In the genomic region with DNA sequence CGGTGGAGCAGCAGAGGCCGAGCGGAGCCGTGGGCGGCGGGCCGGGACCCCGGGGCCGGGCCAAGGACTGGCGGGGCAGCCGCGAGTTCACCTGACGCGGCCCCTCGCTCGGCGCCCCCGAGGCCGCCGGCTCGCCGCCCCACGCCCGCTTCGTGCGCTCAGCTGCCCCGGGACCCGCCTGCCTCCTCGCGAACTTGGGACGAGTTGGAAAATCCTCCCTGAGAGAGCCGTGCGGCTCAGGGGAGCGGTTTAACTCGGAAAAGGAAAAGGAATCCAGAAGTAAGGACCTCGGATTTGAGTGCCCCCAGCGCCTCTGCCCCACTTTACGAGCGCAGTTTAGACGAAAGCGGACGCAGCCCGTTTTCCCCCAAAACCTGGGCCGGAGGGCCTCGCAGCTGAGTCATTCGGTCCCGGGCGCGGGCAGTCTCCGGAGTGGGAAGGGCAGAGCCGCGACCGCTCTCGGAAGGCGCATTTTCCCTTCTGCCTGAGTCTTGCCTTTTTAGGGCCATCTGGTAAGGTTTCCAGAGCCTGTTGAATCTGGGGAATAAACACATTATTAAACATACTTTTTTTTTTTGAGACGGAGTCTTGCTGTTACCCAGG, we compare ENCODE assay signal across 1 cellular context.
TF ChIP-seq lines count a peak whose summit lies in the region.

No MANE protein-coding gene starts in this region.

TF ChIP-seq in HepG2, 621 proteins besides CTCF, POLR2A, EP300 and RAD21 (continued from another document and continues in another):
- TF ChIP-seq AGO2 (optimal IDR thresholded peaks at IDR 0.05; ENCODE audit: low read depth, low read length) (peak; percentile 82), MTF2 (CRISPR knock-in tag; IDR thresholded peaks at IDR 0.05; ENCODE audit: borderline replicate concordance) (0 out of 2 replicates have a peak, but pooled peaks have one; percentile 26), ZNF234 (CRISPR knock-in tag; conservative IDR thresholded peaks at IDR 0.05) (no peak), FOSL2 (CRISPR knock-in tag; IDR thresholded peaks at IDR 0.05) (peak; percentile 73), PHF8 (CRISPR knock-in tag; IDR thresholded peaks at IDR 0.05) (peak; percentile 2; the same call in 1 of the 2 replicates), SPEN (CRISPR knock-in tag; IDR thresholded peaks at IDR 0.05; ENCODE audit: low read depth) (0 out of 2 replicates have a peak, but pooled peaks have one; percentile 3), ZNF670 (CRISPR knock-in tag; IDR thresholded peaks at IDR 0.05; ENCODE audit: borderline replicate concordance) (0 out of 2 replicates have a peak, but pooled peaks have one; percentile 70), ZNF761 (CRISPR knock-in tag; conservative IDR thresholded peaks at IDR 0.05) (peak; percentile 4; the same call in 1 of the 2 replicates), ZSCAN29 (CRISPR knock-in tag; conservative IDR thresholded peaks at IDR 0.05) (no peak), CBX2 (IDR thresholded peaks at IDR 0.05; ENCODE audit: low read depth, low read length) (no peak), CBX2 (CRISPR knock-in tag; IDR thresholded peaks at IDR 0.05; ENCODE audit: low read depth) (0 out of 2 replicates have a peak, but pooled peaks have one; percentile 25), ZNF292 (CRISPR knock-in tag; IDR thresholded peaks at IDR 0.05; ENCODE audit: borderline replicate concordance, low read depth) (0 out of 2 replicates have a peak, but pooled peaks have one; percentile 28), ZNF563 (CRISPR knock-in tag; IDR thresholded peaks at IDR 0.05) (peak; percentile 14; the same call in 1 of the 2 replicates), ZFY (CRISPR knock-in tag; IDR thresholded peaks at IDR 0.05) (peak; percentile 22), ZNF230 (CRISPR knock-in tag; IDR thresholded peaks at IDR 0.05) (0 out of 2 replicates have a peak, but pooled peaks have one; percentile 11), TMF1 (CRISPR knock-in tag; IDR thresholded peaks at IDR 0.05; ENCODE audit: low read depth) (peak; percentile 74; the same call in 1 of the 2 replicates), CBX1 (IDR thresholded peaks at IDR 0.05; ENCODE audit: low read depth) (no peak), ASH2L (IDR thresholded peaks at IDR 0.05; ENCODE audit: insufficient read length, low read depth, low read length) (peak; percentile 65), TAF15 (IDR thresholded peaks at IDR 0.05; ENCODE audit: low read depth, low read length, poor library complexity, severe bottlenecking) (no peak), SIN3A (IDR thresholded peaks at IDR 0.05; ENCODE audit: borderline replicate concordance, low read depth, low read length) (0 out of 2 replicates have a peak, but pooled peaks have one; percentile 23), KDM5A (IDR thresholded peaks at IDR 0.05; ENCODE audit: borderline replicate concordance, low read length) (0 out of 2 replicates have a peak, but pooled peaks have one; percentile 0), ZSCAN21 (CRISPR knock-in tag; IDR thresholded peaks at IDR 0.05; ENCODE audit: borderline replicate concordance) (no peak), MAZ (IDR thresholded peaks at IDR 0.05; ENCODE audit: borderline replicate concordance, low read depth, low read length) (no peak), MAZ (CRISPR knock-in tag; IDR thresholded peaks at IDR 0.05; ENCODE audit: low read depth) (0 out of 2 replicates have a peak, but pooled peaks have one; percentile 8), ZBTB38 (CRISPR knock-in tag; IDR thresholded peaks at IDR 0.05) (peak; percentile 2; the same call in 1 of the 2 replicates), ZNF138 (CRISPR knock-in tag; IDR thresholded peaks at IDR 0.05; ENCODE audit: low read depth) (peak; percentile 59; the same call in 1 of the 2 replicates), PITX1 (CRISPR knock-in tag; IDR thresholded peaks at IDR 0.05) (no peak)
- TF ChIP-seq, protein P1, sequence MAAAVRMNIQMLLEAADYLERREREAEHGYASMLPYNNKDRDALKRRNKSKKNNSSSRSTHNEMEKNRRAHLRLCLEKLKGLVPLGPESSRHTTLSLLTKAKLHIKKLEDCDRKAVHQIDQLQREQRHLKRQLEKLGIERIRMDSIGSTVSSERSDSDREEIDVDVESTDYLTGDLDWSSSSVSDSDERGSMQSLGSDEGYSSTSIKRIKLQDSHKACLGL (CRISPR knock-in tag; IDR thresholded peaks at IDR 0.05), result peak; percentile 24; the same call in 1 of the 2 replicates
- TF ChIP-seq, protein P2, sequence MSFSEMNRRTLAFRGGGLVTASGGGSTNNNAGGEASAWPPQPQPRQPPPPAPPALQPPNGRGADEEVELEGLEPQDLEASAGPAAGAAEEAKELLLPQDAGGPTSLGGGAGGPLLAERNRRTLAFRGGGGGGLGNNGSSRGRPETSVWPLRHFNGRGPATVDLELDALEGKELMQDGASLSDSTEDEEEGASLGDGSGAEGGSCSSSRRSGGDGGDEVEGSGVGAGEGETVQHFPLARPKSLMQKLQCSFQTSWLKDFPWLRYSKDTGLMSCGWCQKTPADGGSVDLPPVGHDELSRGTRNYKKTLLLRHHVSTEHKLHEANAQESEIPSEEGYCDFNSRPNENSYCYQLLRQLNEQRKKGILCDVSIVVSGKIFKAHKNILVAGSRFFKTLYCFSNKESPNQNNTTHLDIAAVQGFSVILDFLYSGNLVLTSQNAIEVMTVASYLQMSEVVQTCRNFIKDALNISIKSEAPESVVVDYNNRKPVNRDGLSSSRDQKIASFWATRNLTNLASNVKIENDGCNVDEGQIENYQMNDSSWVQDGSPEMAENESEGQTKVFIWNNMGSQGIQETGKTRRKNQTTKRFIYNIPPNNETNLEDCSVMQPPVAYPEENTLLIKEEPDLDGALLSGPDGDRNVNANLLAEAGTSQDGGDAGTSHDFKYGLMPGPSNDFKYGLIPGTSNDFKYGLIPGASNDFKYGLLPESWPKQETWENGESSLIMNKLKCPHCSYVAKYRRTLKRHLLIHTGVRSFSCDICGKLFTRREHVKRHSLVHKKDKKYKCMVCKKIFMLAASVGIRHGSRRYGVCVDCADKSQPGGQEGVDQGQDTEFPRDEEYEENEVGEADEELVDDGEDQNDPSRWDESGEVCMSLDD (CRISPR knock-in tag; IDR thresholded peaks at IDR 0.05; ENCODE audit: borderline replicate concordance), result 0 out of 2 replicates have a peak, but pooled peaks have one; percentile 25
- TF ChIP-seq, protein P3, sequence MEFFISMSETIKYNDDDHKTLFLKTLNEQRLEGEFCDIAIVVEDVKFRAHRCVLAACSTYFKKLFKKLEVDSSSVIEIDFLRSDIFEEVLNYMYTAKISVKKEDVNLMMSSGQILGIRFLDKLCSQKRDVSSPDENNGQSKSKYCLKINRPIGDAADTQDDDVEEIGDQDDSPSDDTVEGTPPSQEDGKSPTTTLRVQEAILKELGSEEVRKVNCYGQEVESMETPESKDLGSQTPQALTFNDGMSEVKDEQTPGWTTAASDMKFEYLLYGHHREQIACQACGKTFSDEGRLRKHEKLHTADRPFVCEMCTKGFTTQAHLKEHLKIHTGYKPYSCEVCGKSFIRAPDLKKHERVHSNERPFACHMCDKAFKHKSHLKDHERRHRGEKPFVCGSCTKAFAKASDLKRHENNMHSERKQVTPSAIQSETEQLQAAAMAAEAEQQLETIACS (CRISPR knock-in tag; IDR thresholded peaks at IDR 0.05), result no peak
- TF ChIP-seq, protein P4, sequence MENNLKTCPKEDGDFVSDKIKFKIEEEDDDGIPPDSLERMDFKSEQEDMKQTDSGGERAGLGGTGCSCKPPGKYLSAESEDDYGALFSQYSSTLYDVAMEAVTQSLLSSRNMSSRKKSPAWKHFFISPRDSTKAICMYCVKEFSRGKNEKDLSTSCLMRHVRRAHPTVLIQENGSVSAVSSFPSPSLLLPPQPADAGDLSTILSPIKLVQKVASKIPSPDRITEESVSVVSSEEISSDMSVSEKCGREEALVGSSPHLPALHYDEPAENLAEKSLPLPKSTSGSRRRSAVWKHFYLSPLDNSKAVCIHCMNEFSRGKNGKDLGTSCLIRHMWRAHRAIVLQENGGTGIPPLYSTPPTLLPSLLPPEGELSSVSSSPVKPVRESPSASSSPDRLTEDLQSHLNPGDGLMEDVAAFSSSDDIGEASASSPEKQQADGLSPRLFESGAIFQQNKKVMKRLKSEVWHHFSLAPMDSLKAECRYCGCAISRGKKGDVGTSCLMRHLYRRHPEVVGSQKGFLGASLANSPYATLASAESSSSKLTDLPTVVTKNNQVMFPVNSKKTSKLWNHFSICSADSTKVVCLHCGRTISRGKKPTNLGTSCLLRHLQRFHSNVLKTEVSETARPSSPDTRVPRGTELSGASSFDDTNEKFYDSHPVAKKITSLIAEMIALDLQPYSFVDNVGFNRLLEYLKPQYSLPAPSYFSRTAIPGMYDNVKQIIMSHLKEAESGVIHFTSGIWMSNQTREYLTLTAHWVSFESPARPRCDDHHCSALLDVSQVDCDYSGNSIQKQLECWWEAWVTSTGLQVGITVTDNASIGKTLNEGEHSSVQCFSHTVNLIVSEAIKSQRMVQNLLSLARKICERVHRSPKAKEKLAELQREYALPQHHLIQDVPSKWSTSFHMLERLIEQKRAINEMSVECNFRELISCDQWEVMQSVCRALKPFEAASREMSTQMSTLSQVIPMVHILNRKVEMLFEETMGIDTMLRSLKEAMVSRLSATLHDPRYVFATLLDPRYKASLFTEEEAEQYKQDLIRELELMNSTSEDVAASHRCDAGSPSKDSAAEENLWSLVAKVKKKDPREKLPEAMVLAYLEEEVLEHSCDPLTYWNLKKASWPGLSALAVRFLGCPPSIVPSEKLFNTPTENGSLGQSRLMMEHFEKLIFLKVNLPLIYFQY (CRISPR knock-in tag; IDR thresholded peaks at IDR 0.05; ENCODE audit: borderline replicate concordance), result 0 out of 2 replicates have a peak, but pooled peaks have one; percentile 8
- TF ChIP-seq, protein P5, sequence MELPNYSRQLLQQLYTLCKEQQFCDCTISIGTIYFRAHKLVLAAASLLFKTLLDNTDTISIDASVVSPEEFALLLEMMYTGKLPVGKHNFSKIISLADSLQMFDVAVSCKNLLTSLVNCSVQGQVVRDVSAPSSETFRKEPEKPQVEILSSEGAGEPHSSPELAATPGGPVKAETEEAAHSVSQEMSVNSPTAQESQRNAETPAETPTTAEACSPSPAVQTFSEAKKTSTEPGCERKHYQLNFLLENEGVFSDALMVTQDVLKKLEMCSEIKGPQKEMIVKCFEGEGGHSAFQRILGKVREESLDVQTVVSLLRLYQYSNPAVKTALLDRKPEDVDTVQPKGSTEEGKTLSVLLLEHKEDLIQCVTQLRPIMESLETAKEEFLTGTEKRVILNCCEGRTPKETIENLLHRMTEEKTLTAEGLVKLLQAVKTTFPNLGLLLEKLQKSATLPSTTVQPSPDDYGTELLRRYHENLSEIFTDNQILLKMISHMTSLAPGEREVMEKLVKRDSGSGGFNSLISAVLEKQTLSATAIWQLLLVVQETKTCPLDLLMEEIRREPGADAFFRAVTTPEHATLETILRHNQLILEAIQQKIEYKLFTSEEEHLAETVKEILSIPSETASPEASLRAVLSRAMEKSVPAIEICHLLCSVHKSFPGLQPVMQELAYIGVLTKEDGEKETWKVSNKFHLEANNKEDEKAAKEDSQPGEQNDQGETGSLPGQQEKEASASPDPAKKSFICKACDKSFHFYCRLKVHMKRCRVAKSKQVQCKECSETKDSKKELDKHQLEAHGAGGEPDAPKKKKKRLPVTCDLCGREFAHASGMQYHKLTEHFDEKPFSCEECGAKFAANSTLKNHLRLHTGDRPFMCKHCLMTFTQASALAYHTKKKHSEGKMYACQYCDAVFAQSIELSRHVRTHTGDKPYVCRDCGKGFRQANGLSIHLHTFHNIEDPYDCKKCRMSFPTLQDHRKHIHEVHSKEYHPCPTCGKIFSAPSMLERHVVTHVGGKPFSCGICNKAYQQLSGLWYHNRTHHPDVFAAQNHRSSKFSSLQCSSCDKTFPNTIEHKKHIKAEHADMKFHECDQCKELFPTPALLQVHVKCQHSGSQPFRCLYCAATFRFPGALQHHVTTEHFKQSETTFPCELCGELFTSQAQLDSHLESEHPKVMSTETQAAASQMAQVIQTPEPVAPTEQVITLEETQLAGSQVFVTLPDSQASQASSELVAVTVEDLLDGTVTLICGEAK (IDR thresholded peaks at IDR 0.05), result no peak
- TF ChIP-seq, protein P5 (CRISPR knock-in tag; IDR thresholded peaks at IDR 0.05), result peak; percentile 24; the same call in 1 of the 2 replicates
- TF ChIP-seq, protein P6, sequence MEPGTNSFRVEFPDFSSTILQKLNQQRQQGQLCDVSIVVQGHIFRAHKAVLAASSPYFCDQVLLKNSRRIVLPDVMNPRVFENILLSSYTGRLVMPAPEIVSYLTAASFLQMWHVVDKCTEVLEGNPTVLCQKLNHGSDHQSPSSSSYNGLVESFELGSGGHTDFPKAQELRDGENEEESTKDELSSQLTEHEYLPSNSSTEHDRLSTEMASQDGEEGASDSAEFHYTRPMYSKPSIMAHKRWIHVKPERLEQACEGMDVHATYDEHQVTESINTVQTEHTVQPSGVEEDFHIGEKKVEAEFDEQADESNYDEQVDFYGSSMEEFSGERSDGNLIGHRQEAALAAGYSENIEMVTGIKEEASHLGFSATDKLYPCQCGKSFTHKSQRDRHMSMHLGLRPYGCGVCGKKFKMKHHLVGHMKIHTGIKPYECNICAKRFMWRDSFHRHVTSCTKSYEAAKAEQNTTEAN (CRISPR knock-in tag; conservative IDR thresholded peaks at IDR 0.05), result 0 out of 2 replicates have a peak, but pooled peaks have one; percentile 33
